7 cellular contexts compared by ENCODE assay signal in the genomic region with DNA sequence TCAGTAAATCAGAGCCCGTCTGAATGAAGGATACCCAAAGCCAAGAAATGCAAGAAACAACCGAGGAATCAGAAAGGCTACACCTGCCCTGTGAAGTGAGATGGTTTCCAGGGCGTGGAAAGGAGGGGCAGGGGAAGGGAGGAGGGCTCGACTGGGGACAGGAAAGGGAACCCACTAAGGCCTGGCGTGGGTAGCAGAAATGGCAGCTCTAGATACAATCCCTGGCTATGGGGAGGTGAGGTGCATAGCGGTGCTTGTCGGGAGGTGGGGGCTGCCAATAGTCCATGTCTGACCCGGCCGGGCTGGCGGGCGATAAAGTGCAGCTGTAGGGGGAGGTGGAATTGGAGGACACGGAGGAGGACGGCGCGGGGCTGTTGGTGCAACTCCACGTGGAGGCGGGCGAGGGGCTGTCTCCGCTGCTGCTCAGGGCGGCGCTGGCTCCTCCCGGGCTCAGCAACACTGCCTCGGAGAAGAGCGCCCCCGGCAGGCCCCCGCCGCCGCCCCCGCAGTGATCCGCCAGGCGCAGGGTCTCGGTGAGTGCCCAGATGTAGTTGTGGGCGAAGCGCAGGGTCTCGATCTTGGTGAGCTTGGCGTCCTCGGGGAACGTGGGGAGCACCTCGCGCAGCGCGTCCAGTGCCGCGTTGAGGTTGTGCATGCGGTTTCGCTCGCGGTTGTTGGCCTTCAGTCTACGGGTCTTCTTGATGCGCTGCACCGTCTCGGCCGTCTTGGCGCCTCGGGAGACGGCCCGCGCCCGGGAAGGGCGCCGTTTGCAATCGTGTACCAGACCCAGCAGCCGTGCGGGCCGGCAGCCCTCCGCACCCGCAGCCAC. TPM values are rescaled to one million over a fixed set of nuclear protein-coding genes. Genes with fewer than 3 reads are reported as not detected.
DNase-seq lines count a peak whose midpoint lies in the region; TF ChIP-seq lines count a peak whose summit lies in the region.

No MANE protein-coding gene starts in this region.

- DNase-seq in GM10266 (ENCODE audit: extremely low spot score) (peak; percentile 44), GM20000 (ENCODE audit: low spot score) (peak; percentile 70), NCI-H2029 (lab: John Stamatoyannopoulos, UW) (no peak), posterior vena cava (ENCODE audit: low spot score) (no peak)

- H3K27me3 ChIP-seq in HUES6 (ENCODE audit: control insufficient read depth, insufficient read depth, low read length) (peaks cover 100% of the 10 kb centered on the region), mononuclear cell (ENCODE audit: insufficient read depth, low read length) (peaks cover 94% of the 10 kb centered on the region)

- H3K36me3 Mint-ChIP-seq in brain, result no peaks in the 10 kb centered on the region

- H3K4me1 ChIP-seq in HUES6 (ENCODE audit: control insufficient read depth, insufficient read depth, low read length) (peaks cover 40% of the 10 kb centered on the region), mononuclear cell (ENCODE audit: insufficient read depth, low read length) (peaks cover 49% of the 10 kb centered on the region)

- no peaks in the 10 kb centered on the region for H3K36me3 ChIP-seq in HUES6 (ENCODE audit: control insufficient read depth, insufficient read depth, low read length)

- peak overlapping the region; percentile 73 for H3K4me3 ChIP-seq in HUES6 (ENCODE audit: low read depth, low read length)
- H3K4me3 ChIP-seq in mononuclear cell (ENCODE audit: low read length), result peak overlapping the region; percentile 32

- no peak overlapping the region for H3K27ac ChIP-seq in HUES6 (ENCODE audit: low read depth, low read length)

- H3K9ac ChIP-seq in HUES6 (ENCODE audit: low read length), result no peak overlapping the region

- peaks cover 66% of the 10 kb centered on the region for H3K4me1 Mint-ChIP-seq in brain

- TF ChIP-seq CTCF in GM10266 (IDR thresholded peaks at IDR 0.05; ENCODE audit: control insufficient read depth, insufficient read depth, low read depth, missing control alignments) (peak; percentile 31), GM20000 (IDR thresholded peaks at IDR 0.05; ENCODE audit: extremely low read depth, missing control alignments) (peak; percentile 31), brain (conservative IDR thresholded peaks at IDR 0.05) (peak in 1 of 2 experiments; percentile 26)

- intact Hi-C loops in posterior vena cava (cut with DNase I), result no loop called here

- H3K9me3 ChIP-seq in HUES6 (ENCODE audit: control insufficient read depth, insufficient read depth, low read depth, low read length) (no peaks in the 10 kb centered on the region), mononuclear cell (ENCODE audit: low read depth, low read length) (no peaks in the 10 kb centered on the region)

- H3K27ac Mint-ChIP-seq in brain, result peak overlapping the region; percentile 51 to 99 (median 81)

- peak overlapping the region; percentile 84 to 99 (median 97) for H3K4me3 Mint-ChIP-seq in brain

- H3K27me3 Mint-ChIP-seq in brain, result peaks cover 90% of the 10 kb centered on the region

- H3K9me3 Mint-ChIP-seq in brain, result peaks cover 0 to 7% (median 3%) of the 10 kb centered on the region in 5 experiments

RNA-seq across cellular contexts. Expression of a gene that starts 1.3 kb away (rescaled TPM):
- 0.19 TPM for polyA plus RNA-seq in brain (ENCODE audit: insufficient read depth, low read depth, low replicate concordance)
- total RNA-seq in mononuclear cell, result not detected
- not detected for total RNA-seq in posterior vena cava

Comparison
In these comparisons a context has a peak if more than half of its experiments do, and no peak if none do; other contexts are left out.
1. DNase-seq: peak in GM10266 (single experiment) and GM20000 (single experiment); none in NCI-H2029 (single experiment) and posterior vena cava (single experiment).